Comparison of ENCODE assay signal across 12 cellular contexts in genomic region chr3:158091526-158091925, GRCh38. TPM values are rescaled to one million over a fixed set of nuclear protein-coding genes. Genes with fewer than 3 reads are reported as not detected.
DNase-seq lines count a peak whose midpoint lies in the region; ATAC-seq, FAIRE-seq and TF ChIP-seq lines count a peak whose summit lies in the region.
"Had no signal": no experiment of that assay in that cellular context is flagged by ENCODE, and none has a peak within 500 bp of the region (broad histone marks: within the 10 kb centered on the region; RNA-seq: fewer than 3 reads in every experiment).

No MANE protein-coding gene starts in this region.

- H3K79me2 ChIP-seq in hepatocyte (no peaks in the 10 kb centered on the region), MM.1S (ENCODE audit: low read length) (no peaks in the 10 kb centered on the region)

- H3K27me3 ChIP-seq in hepatocyte = peaks cover 87% of the 10 kb centered on the region
- H3K27me3 ChIP-seq in MM.1S (replicated peaks; ENCODE audit: insufficient read depth, low read length) = no peaks in the 10 kb centered on the region

- H2AFZ ChIP-seq in hepatocyte (no peak overlapping the region), MM.1S (ENCODE audit: low read length) (no peak overlapping the region)

- H3K4me2 ChIP-seq in hepatocyte (no peak overlapping the region), MM.1S (ENCODE audit: low read depth, low read length) (no peak overlapping the region)

- H3K9me2 ChIP-seq in hepatocyte (replicated peaks; ENCODE audit: insufficient read depth) (no peaks in the 10 kb centered on the region), MM.1S (replicated peaks; ENCODE audit: insufficient read depth, low read length) (no peaks in the 10 kb centered on the region)

- DNase-seq in D721Med (ENCODE audit: insufficient read length, low spot score) (no peak), hepatocyte (ENCODE audit: low spot score) (no peak), MM.1S (no peak), cortex of kidney (lab: John Stamatoyannopoulos, UW) (no peak), DMS53 treated with DMSO at 0.1 percent for 48 hours (lab: John Stamatoyannopoulos, UW; ENCODE audit: unreplicated experiment) (no peak)
- DNase-seq: CD4-positive, alpha-beta memory T cell; foreskin melanocyte; NCI-H1417 treated with DMSO at 0.1 percent for 48 hours had no signal

- H3K27ac ChIP-seq in hepatocyte = no peak overlapping the region
- H3K27ac ChIP-seq in MM.1S (ENCODE audit: low read length) = no peak overlapping the region

- WGBS in hepatocyte (ENCODE audit: low lambda C conversion rate, missing lambda C conversion rate) = 5% methylated on average over 5 of the region's 5 CpGs

- H3K4me3 ChIP-seq in hepatocyte (no peak overlapping the region), MM.1S (ENCODE audit: low read length) (no peak overlapping the region)

- TF ChIP-seq CTCF in D721Med (IDR thresholded peaks at IDR 0.05; ENCODE audit: insufficient read depth, missing control alignments) = no peak
- TF ChIP-seq CTCF in hepatocyte (IDR thresholded peaks at IDR 0.05; ENCODE audit: poor library complexity) = peak; percentile 32
- TF ChIP-seq CTCF in MM.1S (IDR thresholded peaks at IDR 0.05; ENCODE audit: low read length) = no peak

- H3K9ac ChIP-seq in MM.1S (ENCODE audit: low read length) = no peak overlapping the region

- ATAC-seq in HG02885 (IDR thresholded peaks at IDR 0.05; ENCODE audit: poor library complexity, unreplicated experiment) (peak; percentile 43), GM21447 (IDR thresholded peaks at IDR 0.05; ENCODE audit: unreplicated experiment) (no peak)

- no peaks in the 10 kb centered on the region for H3F3A ChIP-seq in MM.1S (ENCODE audit: insufficient read depth, low read length)

- H3K9me3 ChIP-seq in hepatocyte (ENCODE audit: low read depth) = no peaks in the 10 kb centered on the region
- H3K9me3 ChIP-seq in MM.1S (replicated peaks; ENCODE audit: insufficient read depth, low read length) = no peaks in the 10 kb centered on the region

- H4K20me1 ChIP-seq in hepatocyte (ENCODE audit: insufficient read depth, poor library complexity, severe bottlenecking) (no peaks in the 10 kb centered on the region), MM.1S (ENCODE audit: insufficient read depth, low read length) (no peaks in the 10 kb centered on the region)

- H3K36me3 ChIP-seq in hepatocyte (replicated peaks; ENCODE audit: insufficient read depth, low read depth) = no peaks in the 10 kb centered on the region
- no peaks in the 10 kb centered on the region for H3K36me3 ChIP-seq in MM.1S (replicated peaks; ENCODE audit: insufficient read depth, low read length)

- H3K4me1 ChIP-seq in hepatocyte (ENCODE audit: insufficient read depth) (no peaks in the 10 kb centered on the region), MM.1S (ENCODE audit: low read length) (no peaks in the 10 kb centered on the region)

- FAIRE-seq in D721Med (lab: Jason Lieb, UNC) = peak; percentile 29
- peak; percentile 28 for FAIRE-seq in TTC549 (lab: Jason Lieb, UNC)

RNA-seq across cellular contexts. Expression of gene SHOX2, which starts 14.7 kb away (rescaled TPM):
- 0.67 and 2.8 TPM in 2 replicates for total RNA-seq in hepatocyte
- polyA plus RNA-seq in hepatocyte = 0.94 and 1.2 TPM in 2 replicates
- total RNA-seq: CD4-positive, alpha-beta memory T cell; T-helper 2 cell treated with Interferon-gamma antibody and Interleukin-4, amounts not matched to agents 100 ng/mL and 5 ng/mL, for 36 hours had no signal
- polyA plus RNA-seq: CD4-positive, alpha-beta memory T cell had no signal

RNA-seq across cellular contexts. Expression of gene RSRC1, which starts 18.4 kb away (rescaled TPM):
- 34.1 and 37.5 TPM in 2 replicates for total RNA-seq in hepatocyte
- 22.6 and 27.2 TPM in 2 replicates for polyA plus RNA-seq in hepatocyte
